In the genomic region with DNA sequence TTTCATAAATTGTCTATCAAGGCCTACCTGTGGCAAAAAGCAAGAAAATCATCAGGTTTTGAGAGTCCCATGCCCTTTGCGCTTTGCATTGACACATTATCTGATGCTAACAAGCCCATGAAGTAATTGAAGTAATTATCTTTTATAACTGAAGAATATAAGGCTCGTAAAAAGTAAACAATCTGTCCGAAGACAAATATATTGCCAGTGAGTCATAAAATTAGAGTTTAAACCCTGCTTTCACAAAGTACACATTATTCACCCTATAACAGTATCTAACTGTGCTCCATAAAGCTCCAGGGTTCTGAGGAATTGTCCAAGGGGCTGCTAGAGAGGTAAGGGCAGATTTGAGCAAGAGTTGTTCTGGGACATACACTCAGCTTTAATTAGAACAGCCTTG, we compare ENCODE assay signal across 26 cellular contexts.
DNase-seq lines count a peak whose midpoint lies in the region; FAIRE-seq and TF ChIP-seq lines count a peak whose summit lies in the region.
"Had no signal": no experiment of that assay in that cellular context is flagged by ENCODE, and none has a peak within 500 bp of the region (broad histone marks: within the 10 kb centered on the region; RNA-seq: fewer than 3 reads in every experiment).

No MANE protein-coding gene starts in this region.

- no peak for TF ChIP-seq CTCF in bronchial epithelial cell (IDR thresholded peaks at IDR 0.05; ENCODE audit: insufficient read depth, low read length, severe bottlenecking)

- H3K4me3 ChIP-seq in bronchial epithelial cell (ENCODE audit: low read depth, low read length) = no peak overlapping the region
- no peak overlapping the region for H3K4me3 ChIP-seq in skeletal muscle satellite cell (ENCODE audit: low read length)
- H3K4me3 ChIP-seq: adrenal gland, cardiac muscle cell, GM23248, left lung, ovary, stomach had no signal

- H3K4me2 ChIP-seq in skeletal muscle satellite cell (ENCODE audit: low read length) = peak overlapping the region; percentile 28

- H3K9ac ChIP-seq in skeletal muscle satellite cell (ENCODE audit: low read depth, low read length) = no peak overlapping the region
- H3K9ac ChIP-seq: GM23248 had no signal

- H3K27me3 ChIP-seq in bronchial epithelial cell (ENCODE audit: control insufficient read depth, insufficient read depth, low read length) = no peaks in the 10 kb centered on the region
- H3K27me3 ChIP-seq in skeletal muscle satellite cell (ENCODE audit: control insufficient read depth, insufficient read depth, low read length) = no peaks in the 10 kb centered on the region
- H3K27me3 ChIP-seq: adrenal gland, cardiac muscle cell, left lung, ovary, stomach had no signal

- peaks cover 8% of the 10 kb centered on the region for H3K4me1 ChIP-seq in skeletal muscle satellite cell (ENCODE audit: control insufficient read depth, insufficient read depth, low read length)
- H3K4me1 ChIP-seq: adrenal gland, Caco-2, left lung, stomach had no signal

- H3K36me3 ChIP-seq in bronchial epithelial cell (ENCODE audit: control insufficient read depth, insufficient read depth, low read length) (no peaks in the 10 kb centered on the region), skeletal muscle satellite cell (ENCODE audit: insufficient read depth, low read length) (no peaks in the 10 kb centered on the region)
- H3K36me3 ChIP-seq: adrenal gland, cardiac muscle cell, left lung, ovary, stomach had no signal

- DNase-seq in NCI-H146 (lab: John Stamatoyannopoulos, UW) (peak; percentile 28), NCI-H146 treated with DMSO at 0.1 percent for 48 hours (lab: John Stamatoyannopoulos, UW; ENCODE audit: unreplicated experiment) (no peak), NCI-H2081 treated with DMSO at 0.1 percent for 48 hours (lab: John Stamatoyannopoulos, UW) (peak; percentile 28), bronchial epithelial cell (ENCODE audit: low read depth) (peak; percentile 36), SHP77 treated with DMSO at 0.1 percent for 48 hours (lab: John Stamatoyannopoulos, UW) (no peak), amygdala (lab: John Stamatoyannopoulos, UW) (no peak)
- DNase-seq in stimulated activated naive CD4-positive, alpha-beta T cell treated with Interleukin-2 at 50 U/mL for 16 hours (lab: John Stamatoyannopoulos, UW) = no peak
- DNase-seq: activated CD8-positive, alpha-beta T cell treated with anti-CD3 and anti-CD28 coated beads for 36 hours; activated gamma-delta T cell treated with Interleukin-2 at 50 U/mL for 16 hours; adrenal gland; Caco-2; EL; GM23248; left lung; MV-4-11; natural killer cell; NCI-H524 treated with DMSO at 0.1 percent for 48 hours; ovary; SHP77; stimulated activated CD4-positive, alpha-beta T cell treated with anti-CD3 and anti-CD28 coated beads, Interleukin-12 subunit alpha, Interleukin-12 subunit beta, amount 100 ng/mL, for 4 hours; stimulated activated CD4-positive, alpha-beta T cell treated with anti-CD3 and anti-CD28 coated beads, Interleukin-4, amount 100 ng/mL, for 4 hours; stomach; trophoblast cell had no signal

- no peak for FAIRE-seq in bronchial epithelial cell (lab: Jason Lieb, UNC)
- FAIRE-seq: A204.1 had no signal

- no peaks in the 10 kb centered on the region for H3K9me3 ChIP-seq in skeletal muscle satellite cell (replicated peaks; ENCODE audit: low read length)
- H3K9me3 ChIP-seq: adrenal gland, Caco-2, left lung, ovary, stomach had no signal

Comparison
In these comparisons a context has a peak if more than half of its experiments do, and no peak if none do; other contexts are left out.
1. DNase-seq: peak in NCI-H146 (single experiment), NCI-H2081 treated with DMSO at 0.1 percent for 48 hours (single experiment) and bronchial epithelial cell (single experiment); none in NCI-H146 treated with DMSO at 0.1 percent for 48 hours (single experiment), stimulated activated naive CD4-positive, alpha-beta T cell treated with Interleukin-2 at 50 U/mL for 16 hours (single experiment), SHP77 treated with DMSO at 0.1 percent for 48 hours (single experiment) and amygdala (0 of 56).